8 cellular contexts compared by ENCODE assay signal in genomic region chr1:43979261-43979527, GRCh38. TPM values are rescaled to one million over a fixed set of nuclear protein-coding genes. Genes with fewer than 3 reads are reported as not detected.
DNase-seq lines count a peak whose midpoint lies in the region; ATAC-seq, FAIRE-seq and TF ChIP-seq lines count a peak whose summit lies in the region.
"Had no signal": no experiment of that assay in that cellular context is flagged by ENCODE, and none has a peak within 500 bp of the region (broad histone marks: within the 10 kb centered on the region; RNA-seq: fewer than 3 reads in every experiment).

No MANE protein-coding gene starts in this region.

- H3K4me3 ChIP-seq in astrocyte (ENCODE audit: insufficient read depth, low read depth, low read length) (peak overlapping the region; percentile 71), mucosa of rectum (ENCODE audit: low read length in 2 of 2) (peak overlapping the region in 1 of 2 donors; percentile 65)

- H3K27me3 ChIP-seq in astrocyte (ENCODE audit: insufficient read depth, low read length) (no peaks in the 10 kb centered on the region), mucosa of rectum (ENCODE audit: control insufficient read depth in 2 of 2, insufficient read depth in 2 of 2, low read length in 2 of 2) (no peaks in the 10 kb centered on the region)
- H3K27me3 ChIP-seq: foreskin keratinocyte had no signal

- H3K27me3 Mint-ChIP-seq in astrocyte (ENCODE audit: low read depth, unreplicated experiment), result no peaks in the 10 kb centered on the region
- no peaks in the 10 kb centered on the region for H3K27me3 Mint-ChIP-seq in activated CD8-positive, alpha-beta T cell treated with anti-CD3 and anti-CD28 coated beads for 36 hours
- no peaks in the 10 kb centered on the region for H3K27me3 Mint-ChIP-seq in stimulated activated memory B cell treated with anti-CD40 and anti-IgM and Interleukin-4, amounts not matched to agents 10 μg/mL and 1 μg/mL and 100 μg/mL, for 72 hours

- H3K27ac Mint-ChIP-seq in astrocyte (ENCODE audit: unreplicated experiment), result no peak overlapping the region
- no peak overlapping the region for H3K27ac Mint-ChIP-seq in activated CD8-positive, alpha-beta T cell treated with anti-CD3 and anti-CD28 coated beads for 36 hours
- no peak overlapping the region for H3K27ac Mint-ChIP-seq in stimulated activated memory B cell treated with anti-CD40 and anti-IgM and Interleukin-4, amounts not matched to agents 10 μg/mL and 1 μg/mL and 100 μg/mL, for 72 hours

- POLR2A ChIA-PET in activated CD8-positive, alpha-beta T cell treated with anti-CD3 and anti-CD28 coated beads for 36 hours (lab: Charles Lee), result interaction anchor here (1.2 kb wide), 1 partner anchor 30 kb away, joined by 4 read pairs; no protein-coding TSS in a partner anchor

- H3K4me3 Mint-ChIP-seq in astrocyte (ENCODE audit: unreplicated experiment), result no peak overlapping the region
- H3K4me3 Mint-ChIP-seq in activated CD8-positive, alpha-beta T cell treated with anti-CD3 and anti-CD28 coated beads for 36 hours, result no peak overlapping the region
- H3K4me3 Mint-ChIP-seq in stimulated activated memory B cell treated with anti-CD40 and anti-IgM and Interleukin-4, amounts not matched to agents 10 μg/mL and 1 μg/mL and 100 μg/mL, for 72 hours, result no peak overlapping the region

- H3K79me2 ChIP-seq in astrocyte (ENCODE audit: insufficient read depth, low read length), result peaks cover 80% of the 10 kb centered on the region

- TF ChIP-seq CTCF in C4-2B (conservative IDR thresholded peaks at IDR 0.05), result no peak
- no peak for TF ChIP-seq CTCF in astrocyte (IDR thresholded peaks at IDR 0.05; ENCODE audit: insufficient read depth, low read depth, low read length)
- TF ChIP-seq CTCF in activated CD8-positive, alpha-beta T cell treated with anti-CD3 and anti-CD28 coated beads for 36 hours (IDR thresholded peaks at IDR 0.05), result no peak

- intact Hi-C loops in activated CD8-positive, alpha-beta T cell treated with anti-CD3 and anti-CD28 coated beads for 36 hours (cut with micrococcal nuclease), result no loop called here

- peaks cover 22% of the 10 kb centered on the region for H3K36me3 Mint-ChIP-seq in astrocyte (ENCODE audit: low read depth, unreplicated experiment)
- H3K36me3 Mint-ChIP-seq in activated CD8-positive, alpha-beta T cell treated with anti-CD3 and anti-CD28 coated beads for 36 hours (ENCODE audit: low read depth), result peaks cover 40% of the 10 kb centered on the region
- H3K36me3 Mint-ChIP-seq in stimulated activated memory B cell treated with anti-CD40 and anti-IgM and Interleukin-4, amounts not matched to agents 10 μg/mL and 1 μg/mL and 100 μg/mL, for 72 hours, result peaks cover 39% of the 10 kb centered on the region

- peaks cover 72% of the 10 kb centered on the region for H4K20me1 ChIP-seq in astrocyte (ENCODE audit: insufficient read depth, low read length)

- H2AFZ ChIP-seq in astrocyte (ENCODE audit: low read depth, low read length), result no peak overlapping the region

- FAIRE-seq in astrocyte (lab: Jason Lieb, UNC), result no peak

- peak overlapping the region; percentile 76 for H3K27ac ChIP-seq in C4-2B
- H3K27ac ChIP-seq in astrocyte (ENCODE audit: low read depth, low read length), result peak overlapping the region; percentile 48
- peak overlapping the region; percentile 57 to 60 for H3K27ac ChIP-seq in mucosa of rectum (ENCODE audit: low read depth in 2 of 2, low read length in 2 of 2)

- CTCF ChIA-PET in activated CD8-positive, alpha-beta T cell treated with anti-CD3 and anti-CD28 coated beads for 36 hours (lab: Charles Lee), result no interaction called here

- H3K9ac ChIP-seq in astrocyte (ENCODE audit: low read length) (peak overlapping the region; percentile 86), mucosa of rectum (ENCODE audit: low read depth in 1 of 2, low read length in 2 of 2) (peak overlapping the region in 1 of 2 donors; percentile 21)

- H3K9me3 ChIP-seq in astrocyte (ENCODE audit: insufficient read depth, low read depth, low read length), result no peaks in the 10 kb centered on the region
- H3K9me3 ChIP-seq in mucosa of rectum (ENCODE audit: control insufficient read depth in 2 of 2, low read length in 2 of 2), result no peaks in the 10 kb centered on the region

- peak overlapping the region; percentile 97 for H3K4me2 ChIP-seq in astrocyte (ENCODE audit: low read length)

- ATAC-seq in HG02884 (IDR thresholded peaks at IDR 0.05; ENCODE audit: unreplicated experiment), result no peak
- ATAC-seq in activated CD8-positive, alpha-beta T cell treated with anti-CD3 and anti-CD28 coated beads for 36 hours, result no peak
- no peak for ATAC-seq in stimulated activated memory B cell treated with anti-CD40 and anti-IgM and Interleukin-4, amounts not matched to agents 10 μg/mL and 1 μg/mL and 100 μg/mL, for 72 hours

- no peak for DNase-seq in astrocyte (ENCODE audit: low read depth)
- no peak for DNase-seq in activated CD8-positive, alpha-beta T cell treated with anti-CD3 and anti-CD28 coated beads for 36 hours
- DNase-seq: NCI-H1417 treated with DMSO at 0.1 percent for 48 hours had no signal

- peaks cover 41% of the 10 kb centered on the region for H3K4me1 Mint-ChIP-seq in astrocyte (ENCODE audit: low read depth, unreplicated experiment)
- H3K4me1 Mint-ChIP-seq in activated CD8-positive, alpha-beta T cell treated with anti-CD3 and anti-CD28 coated beads for 36 hours (ENCODE audit: low read depth), result peaks cover 38% of the 10 kb centered on the region
- peaks cover 51% of the 10 kb centered on the region for H3K4me1 Mint-ChIP-seq in stimulated activated memory B cell treated with anti-CD40 and anti-IgM and Interleukin-4, amounts not matched to agents 10 μg/mL and 1 μg/mL and 100 μg/mL, for 72 hours

- H3K36me3 ChIP-seq in astrocyte (ENCODE audit: insufficient read depth, low read length) (peaks cover 21% of the 10 kb centered on the region), mucosa of rectum (ENCODE audit: control insufficient read depth in 2 of 2, insufficient read depth in 2 of 2, low read length in 2 of 2) (peaks cover 20% of the 10 kb centered on the region in 2 donors)

- H3K9me3 Mint-ChIP-seq in astrocyte (ENCODE audit: unreplicated experiment), result no peaks in the 10 kb centered on the region
- no peaks in the 10 kb centered on the region for H3K9me3 Mint-ChIP-seq in activated CD8-positive, alpha-beta T cell treated with anti-CD3 and anti-CD28 coated beads for 36 hours
- no peaks in the 10 kb centered on the region for H3K9me3 Mint-ChIP-seq in stimulated activated memory B cell treated with anti-CD40 and anti-IgM and Interleukin-4, amounts not matched to agents 10 μg/mL and 1 μg/mL and 100 μg/mL, for 72 hours

- H3K4me1 ChIP-seq in astrocyte (ENCODE audit: insufficient read depth, low read length) (peaks cover 44% of the 10 kb centered on the region), mucosa of rectum (ENCODE audit: control insufficient read depth in 2 of 2, insufficient read depth in 2 of 2, low read length in 2 of 2) (peaks cover 51 to 52% of the 10 kb centered on the region in 2 donors)

RNA-seq across cellular contexts. Expression of gene B4GALT2, which starts 0.2 kb away (rescaled TPM):
- 56.6 and 56.9 TPM in 2 replicates for total RNA-seq in astrocyte
- total RNA-seq in activated CD8-positive, alpha-beta T cell treated with anti-CD3 and anti-CD28 coated beads for 36 hours, result 10 to 100 TPM; 35.4 to 35.5 TPM

RNA-seq across cellular contexts. Expression of gene ATP6V0B, which starts 4.4 kb away (rescaled TPM):
- total RNA-seq in astrocyte, result 175 and 202 TPM in 2 replicates
- 10 to 100 TPM; 67.6 to 75.5 TPM for total RNA-seq in activated CD8-positive, alpha-beta T cell treated with anti-CD3 and anti-CD28 coated beads for 36 hours

RNA-seq across cellular contexts. Expression of gene DPH2, which starts 9.4 kb away (rescaled TPM):
- total RNA-seq in astrocyte, result 26.9 and 31.6 TPM in 2 replicates
- total RNA-seq in activated CD8-positive, alpha-beta T cell treated with anti-CD3 and anti-CD28 coated beads for 36 hours, result 10 to 100 TPM; 29.6 to 34.1 TPM

RNA-seq across cellular contexts. Expression of gene CCDC24, which starts 12.2 kb away (rescaled TPM):
- 4.2 and 4.3 TPM in 2 replicates for total RNA-seq in astrocyte
- total RNA-seq in activated CD8-positive, alpha-beta T cell treated with anti-CD3 and anti-CD28 coated beads for 36 hours, result 1 to 10 TPM; 1.4 to 1.8 TPM

RNA-seq across cellular contexts. Expression of gene IPO13, which starts 32.4 kb away (rescaled TPM):
- 31.0 and 36.1 TPM in 2 replicates for total RNA-seq in astrocyte
- 10 to 100 TPM; 16.2 to 16.5 TPM for total RNA-seq in activated CD8-positive, alpha-beta T cell treated with anti-CD3 and anti-CD28 coated beads for 36 hours
